Comparison of ENCODE assay signal across 27 cellular contexts in genomic region chr5:143964919-143965318, GRCh38.
A peak's percentile ranks its signal among the peaks of the same experiment; 100 is the strongest.
DNase-seq lines count a peak whose midpoint lies in the region; ATAC-seq, FAIRE-seq and TF ChIP-seq lines count a peak whose summit lies in the region.
"Had no signal": no experiment of that assay in that cellular context is flagged by ENCODE, and none has a peak within 500 bp of the region (broad histone marks: within the 10 kb centered on the region; RNA-seq: fewer than 3 reads in every experiment).

No MANE protein-coding gene starts in this region.

- ATAC-seq in HG02798 (IDR thresholded peaks at IDR 0.05; ENCODE audit: poor library complexity, unreplicated experiment) = no peak
- ATAC-seq in activated naive CD8-positive, alpha-beta T cell treated with anti-CD3 and anti-CD28 coated beads, Interleukin-2, amount 50 U/mL, for 24 hours = no peak
- ATAC-seq: CD8-positive, alpha-beta T cell; left colon; right lobe of liver; stimulated activated effector memory CD8-positive, alpha-beta T cell treated with anti-CD3 and anti-CD28 coated beads, Interleukin-12 subunit alpha, Interleukin-12 subunit beta, amount 100 ng/mL, for 72 hours had no signal

- no peak overlapping the region for H3K4me3 Mint-ChIP-seq in activated naive CD8-positive, alpha-beta T cell treated with anti-CD3 and anti-CD28 coated beads, Interleukin-2, amount 50 U/mL, for 24 hours
- H3K4me3 Mint-ChIP-seq in endothelial cell (ENCODE audit: unreplicated experiment) = no peak overlapping the region
- H3K4me3 Mint-ChIP-seq: activated naive CD8-positive, alpha-beta T cell; B cell; CD8-positive, alpha-beta T cell; memory B cell; neural crest cell; stimulated activated effector memory CD8-positive, alpha-beta T cell treated with anti-CD3 and anti-CD28 coated beads, Interleukin-12 subunit alpha, Interleukin-12 subunit beta, amount 100 ng/mL, for 72 hours; type B pancreatic cell had no signal

- H3K9me3 Mint-ChIP-seq in activated naive CD8-positive, alpha-beta T cell treated with anti-CD3 and anti-CD28 coated beads, Interleukin-2, amount 50 U/mL, for 24 hours = no peaks in the 10 kb centered on the region
- no peaks in the 10 kb centered on the region for H3K9me3 Mint-ChIP-seq in endothelial cell (ENCODE audit: unreplicated experiment)
- H3K9me3 Mint-ChIP-seq: CD8-positive, alpha-beta T cell; stimulated activated effector memory CD8-positive, alpha-beta T cell treated with anti-CD3 and anti-CD28 coated beads, Interleukin-12 subunit alpha, Interleukin-12 subunit beta, amount 100 ng/mL, for 72 hours; type B pancreatic cell had no signal

- H3K27me3 Mint-ChIP-seq in activated naive CD8-positive, alpha-beta T cell treated with anti-CD3 and anti-CD28 coated beads, Interleukin-2, amount 50 U/mL, for 24 hours = no peaks in the 10 kb centered on the region
- H3K27me3 Mint-ChIP-seq in endothelial cell (ENCODE audit: unreplicated experiment) = no peaks in the 10 kb centered on the region
- H3K27me3 Mint-ChIP-seq: activated naive CD8-positive, alpha-beta T cell; type B pancreatic cell had no signal

- H3K36me3 Mint-ChIP-seq in activated naive CD8-positive, alpha-beta T cell treated with anti-CD3 and anti-CD28 coated beads, Interleukin-2, amount 50 U/mL, for 24 hours (ENCODE audit: low read depth) = no peaks in the 10 kb centered on the region
- no peaks in the 10 kb centered on the region for H3K36me3 Mint-ChIP-seq in endothelial cell (ENCODE audit: low read depth, unreplicated experiment)
- H3K36me3 Mint-ChIP-seq: activated naive CD8-positive, alpha-beta T cell; CD8-positive, alpha-beta T cell; memory B cell; stimulated activated effector memory CD8-positive, alpha-beta T cell treated with anti-CD3 and anti-CD28 coated beads, Interleukin-12 subunit alpha, Interleukin-12 subunit beta, amount 100 ng/mL, for 72 hours; type B pancreatic cell had no signal

- TF ChIP-seq CTCF in bronchial epithelial cell (IDR thresholded peaks at IDR 0.05; ENCODE audit: insufficient read depth, low read length, severe bottlenecking) (no peak), endothelial cell (IDR thresholded peaks at IDR 0.05; ENCODE audit: unreplicated experiment) (no peak)

- no peak overlapping the region for H3K27ac Mint-ChIP-seq in activated naive CD8-positive, alpha-beta T cell treated with anti-CD3 and anti-CD28 coated beads, Interleukin-2, amount 50 U/mL, for 24 hours
- H3K27ac Mint-ChIP-seq in endothelial cell (ENCODE audit: unreplicated experiment) = no peak overlapping the region
- H3K27ac Mint-ChIP-seq: activated naive CD8-positive, alpha-beta T cell; B cell; CD8-positive, alpha-beta T cell; memory B cell; stimulated activated effector memory CD8-positive, alpha-beta T cell treated with anti-CD3 and anti-CD28 coated beads, Interleukin-12 subunit alpha, Interleukin-12 subunit beta, amount 100 ng/mL, for 72 hours; type B pancreatic cell had no signal

- H3K36me3 ChIP-seq in bronchial epithelial cell (ENCODE audit: control insufficient read depth, insufficient read depth, low read length) = no peaks in the 10 kb centered on the region
- H3K36me3 ChIP-seq: right lobe of liver had no signal

- no peak overlapping the region for H3K4me3 ChIP-seq in bronchial epithelial cell (ENCODE audit: low read depth, low read length)
- H3K4me3 ChIP-seq: right lobe of liver had no signal

- no peaks in the 10 kb centered on the region for H3K27me3 ChIP-seq in bronchial epithelial cell (ENCODE audit: control insufficient read depth, insufficient read depth, low read length)
- H3K27me3 ChIP-seq: right lobe of liver had no signal

- peak; percentile 34 for DNase-seq in NOMO-1 treated with DMSO at 0.1 percent for 48 hours (lab: John Stamatoyannopoulos, UW; ENCODE audit: unreplicated experiment)
- no peak for DNase-seq in NOMO-1 (lab: John Stamatoyannopoulos, UW; ENCODE audit: unreplicated experiment in 2 of 2)
- DNase-seq in NCI-H69 (lab: John Stamatoyannopoulos, UW) = peak; percentile 45
- peak; percentile 70 for DNase-seq in bronchial epithelial cell (ENCODE audit: low read depth)
- DNase-seq in renal cortical epithelial cell (ENCODE audit: low read depth) = peak; percentile 15
- DNase-seq in activated naive CD8-positive, alpha-beta T cell treated with anti-CD3 and anti-CD28 coated beads, Interleukin-2, amount 50 U/mL, for 24 hours = no peak
- DNase-seq in endothelial cell (ENCODE audit: low spot score) = no peak
- DNase-seq: activated CD4-positive, alpha-beta T cell treated with anti-CD3 and anti-CD28 coated beads for 4 hours; activated T-cell treated with anti-CD3 and anti-CD28 coated beads for 4 hours; CD8-positive, alpha-beta T cell; foreskin melanocyte; left colon; NCI-H1092 treated with DMSO at 0.1 percent for 48 hours; NCI-H1930; NCI-H226; right lobe of liver; SHP77 treated with DMSO at 0.1 percent for 48 hours; stimulated activated CD4-positive, alpha-beta T cell treated with anti-CD3 and anti-CD28 coated beads, Interleukin-4, amount 100 ng/mL, for 24 hours; substantia nigra had no signal

- no peaks in the 10 kb centered on the region for H3K4me1 Mint-ChIP-seq in activated naive CD8-positive, alpha-beta T cell treated with anti-CD3 and anti-CD28 coated beads, Interleukin-2, amount 50 U/mL, for 24 hours
- H3K4me1 Mint-ChIP-seq in endothelial cell (ENCODE audit: unreplicated experiment) = peaks cover 8% of the 10 kb centered on the region
- H3K4me1 Mint-ChIP-seq: B cell; neural crest cell; stimulated activated effector memory CD8-positive, alpha-beta T cell treated with anti-CD3 and anti-CD28 coated beads, Interleukin-12 subunit alpha, Interleukin-12 subunit beta, amount 100 ng/mL, for 72 hours had no signal

- FAIRE-seq in bronchial epithelial cell (lab: Jason Lieb, UNC) = no peak
- FAIRE-seq: G401.6 had no signal

Comparison
In these comparisons a context has a peak if more than half of its experiments do, and no peak if none do; other contexts are left out.
1. DNase-seq: peak in NOMO-1 treated with DMSO at 0.1 percent for 48 hours (single experiment), NCI-H69 (single experiment), bronchial epithelial cell (single experiment) and renal cortical epithelial cell (single experiment); none in NOMO-1 (0 of 2), activated naive CD8-positive, alpha-beta T cell treated with anti-CD3 and anti-CD28 coated beads, Interleukin-2, amount 50 U/mL, for 24 hours (single experiment) and endothelial cell (single experiment).